23 cellular contexts compared by ENCODE assay signal in the genomic region with DNA sequence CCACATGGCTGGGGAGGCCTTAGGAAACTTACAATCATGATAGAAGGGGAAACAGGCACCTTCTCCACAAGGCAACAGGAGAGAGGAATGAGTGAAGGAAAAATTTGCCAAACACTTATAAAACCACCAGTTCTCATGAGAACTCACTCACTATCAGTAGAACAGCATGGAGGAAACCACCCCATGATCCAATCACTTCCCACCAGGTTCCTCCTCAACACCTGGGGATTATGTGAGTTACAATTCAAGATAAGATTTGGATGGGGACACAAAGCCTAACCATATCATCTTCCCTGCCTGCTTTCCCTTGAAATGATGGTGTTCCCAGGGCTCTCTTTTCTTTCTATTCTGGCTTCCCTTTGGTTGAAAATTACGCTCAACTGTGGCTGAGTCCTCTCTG.
"Had no signal": no experiment of that assay in that cellular context is flagged by ENCODE, and none has a peak within 500 bp of the region (broad histone marks: within the 10 kb centered on the region; RNA-seq: fewer than 3 reads in every experiment).

No MANE protein-coding gene starts in this region.

- H3K9me3 ChIP-seq: colonic mucosa, esophagus muscularis mucosa, esophagus squamous epithelium, gastrocnemius medialis, gastroesophageal sphincter, heart left ventricle, heart right ventricle had no signal

- H3K27ac Mint-ChIP-seq: dendritic cell treated with granulocyte-macrophage colony-stimulating factor and Interleukin-4, amounts not matched to agents 40 ng/mL and 50 ng/mL, for 4 days; effector memory CD8-positive, alpha-beta T cell had no signal

- H3K9me3 Mint-ChIP-seq: dendritic cell treated with granulocyte-macrophage colony-stimulating factor and Interleukin-4, amounts not matched to agents 40 ng/mL and 50 ng/mL, for 4 days; effector memory CD8-positive, alpha-beta T cell had no signal

- H3K27ac ChIP-seq: colonic mucosa, coronary artery, dorsolateral prefrontal cortex, epithelial cell of prostate, esophagus muscularis mucosa, esophagus squamous epithelium, foreskin keratinocyte, gastrocnemius medialis, gastroesophageal sphincter, heart left ventricle, heart right ventricle had no signal

- H3K4me3 Mint-ChIP-seq: dendritic cell treated with granulocyte-macrophage colony-stimulating factor and Interleukin-4, amounts not matched to agents 40 ng/mL and 50 ng/mL, for 4 days; effector memory CD8-positive, alpha-beta T cell had no signal

- H3K36me3 ChIP-seq: colonic mucosa, esophagus muscularis mucosa, esophagus squamous epithelium, gastrocnemius medialis, gastroesophageal sphincter, heart left ventricle, heart right ventricle had no signal

- DNase-seq: colonic mucosa; cortex of kidney; dermis blood vessel endothelial cell; dorsolateral prefrontal cortex; effector CD4-positive, alpha-beta T cell; effector CD8-positive, alpha-beta T cell; effector memory CD4-positive, alpha-beta T cell; effector memory CD8-positive, alpha-beta T cell; erythroblast; esophagus squamous epithelium; foreskin fibroblast; foreskin keratinocyte; foreskin melanocyte; gastrocnemius medialis; glutamatergic neuron; head of caudate nucleus; heart left ventricle; heart right ventricle had no signal

- H3K27me3 ChIP-seq: colonic mucosa, esophagus muscularis mucosa, esophagus squamous epithelium, foreskin keratinocyte, gastrocnemius medialis, gastroesophageal sphincter, heart left ventricle, heart right ventricle had no signal

- H3K4me3 ChIP-seq: colonic mucosa, coronary artery, dorsolateral prefrontal cortex, esophagus muscularis mucosa, esophagus squamous epithelium, gastrocnemius medialis, gastroesophageal sphincter, heart left ventricle, heart right ventricle had no signal

- H3K4me1 ChIP-seq: colonic mucosa, esophagus muscularis mucosa, foreskin keratinocyte, gastrocnemius medialis, gastroesophageal sphincter had no signal
